1 cellular context compared by ENCODE assay signal in the genomic region with DNA sequence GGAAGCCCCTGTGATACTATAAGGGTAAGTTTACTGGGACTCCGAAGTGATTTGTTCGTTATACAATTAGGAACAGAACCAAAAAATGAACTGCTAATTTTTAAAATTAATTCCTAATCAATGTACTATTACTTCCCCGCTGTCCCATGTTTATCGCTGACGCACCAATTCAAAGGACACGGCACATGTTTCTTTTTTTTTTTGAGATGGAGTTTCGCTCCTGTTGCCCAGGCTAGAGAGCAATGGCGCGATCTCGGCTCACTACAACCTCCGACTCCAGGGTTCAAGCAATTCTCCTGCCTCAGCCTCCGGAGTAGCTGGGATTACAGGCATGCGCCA.
TF ChIP-seq lines count a peak whose summit lies in the region.

No MANE protein-coding gene starts in this region.

TF ChIP-seq in HepG2, 621 proteins besides CTCF, POLR2A, EP300 and RAD21:
- TF ChIP-seq EHMT2 (IDR thresholded peaks at IDR 0.05; ENCODE audit: borderline replicate concordance, low read depth, low read length) (peak; percentile 54; the same call in 1 of the 2 replicates), FUBP1 (CRISPR knock-in tag; IDR thresholded peaks at IDR 0.05; ENCODE audit: borderline replicate concordance) (no peak), ZNF224 (CRISPR knock-in tag; IDR thresholded peaks at IDR 0.05) (no peak), MTA1 (CRISPR knock-in tag; IDR thresholded peaks at IDR 0.05; ENCODE audit: borderline replicate concordance) (no peak), GFI1 (CRISPR knock-in tag; IDR thresholded peaks at IDR 0.05; ENCODE audit: borderline replicate concordance) (0 out of 2 replicates have a peak, but pooled peaks have one; percentile 17), PRPF4 (IDR thresholded peaks at IDR 0.05; ENCODE audit: low read depth, low read length, poor library complexity, severe bottlenecking) (peak; percentile 73), SP4 (CRISPR knock-in tag; IDR thresholded peaks at IDR 0.05) (no peak), ATF5 (CRISPR knock-in tag; IDR thresholded peaks at IDR 0.05; ENCODE audit: low read depth) (no peak), RNF219 (CRISPR knock-in tag; IDR thresholded peaks at IDR 0.05) (0 out of 2 replicates have a peak, but pooled peaks have one; percentile 32), CHCHD3 (CRISPR knock-in tag; IDR thresholded peaks at IDR 0.05) (no peak), ZUFSP (CRISPR knock-in tag; IDR thresholded peaks at IDR 0.05; ENCODE audit: borderline replicate concordance) (no peak), SSRP1 (CRISPR knock-in tag; IDR thresholded peaks at IDR 0.05) (0 out of 2 replicates have a peak, but pooled peaks have one; percentile 3), KLF15 (CRISPR knock-in tag; IDR thresholded peaks at IDR 0.05; ENCODE audit: borderline replicate concordance) (no peak), ZNF580 (CRISPR knock-in tag; IDR thresholded peaks at IDR 0.05; ENCODE audit: borderline replicate concordance, low read depth) (no peak), CHD4 (IDR thresholded peaks at IDR 0.05; ENCODE audit: borderline replicate concordance, low read length) (peak; percentile 93), ZNF615 (CRISPR knock-in tag; IDR thresholded peaks at IDR 0.05; ENCODE audit: borderline replicate concordance) (0 out of 2 replicates have a peak, but pooled peaks have one; percentile 20), RFXANK (CRISPR knock-in tag; IDR thresholded peaks at IDR 0.05) (peak; percentile 3; the same call in 1 of the 2 replicates), MYC (CRISPR knock-in tag; IDR thresholded peaks at IDR 0.05; ENCODE audit: borderline replicate concordance) (no peak), ARNT (IDR thresholded peaks at IDR 0.05) (no peak), DNMT1 (CRISPR knock-in tag; IDR thresholded peaks at IDR 0.05) (no peak), KDM6A (CRISPR knock-in tag; IDR thresholded peaks at IDR 0.05; ENCODE audit: low read depth) (no peak), MTF1 (CRISPR knock-in tag; IDR thresholded peaks at IDR 0.05) (0 out of 2 replicates have a peak, but pooled peaks have one; percentile 33), ZBTB37 (CRISPR knock-in tag; IDR thresholded peaks at IDR 0.05) (no peak), PITX1 (CRISPR knock-in tag; IDR thresholded peaks at IDR 0.05) (no peak), ZBTB38 (CRISPR knock-in tag; IDR thresholded peaks at IDR 0.05) (no peak), PRDM4 (CRISPR knock-in tag; IDR thresholded peaks at IDR 0.05; ENCODE audit: borderline replicate concordance) (no peak), TRAFD1 (CRISPR knock-in tag; IDR thresholded peaks at IDR 0.05; ENCODE audit: borderline replicate concordance) (0 out of 2 replicates have a peak, but pooled peaks have one; percentile 23), CEBPB (IDR thresholded peaks at IDR 0.05; ENCODE audit: borderline replicate concordance, low read depth, low read length) (no peak), GLI4 (CRISPR knock-in tag; IDR thresholded peaks at IDR 0.05; ENCODE audit: borderline replicate concordance) (no peak), DNMT3B (CRISPR knock-in tag; conservative IDR thresholded peaks at IDR 0.05) (no peak), ZSCAN29 (CRISPR knock-in tag; conservative IDR thresholded peaks at IDR 0.05) (no peak), KLF12 (CRISPR knock-in tag; IDR thresholded peaks at IDR 0.05; ENCODE audit: borderline replicate concordance) (0 out of 2 replicates have a peak, but pooled peaks have one; percentile 4)
- TF ChIP-seq, protein P1, sequence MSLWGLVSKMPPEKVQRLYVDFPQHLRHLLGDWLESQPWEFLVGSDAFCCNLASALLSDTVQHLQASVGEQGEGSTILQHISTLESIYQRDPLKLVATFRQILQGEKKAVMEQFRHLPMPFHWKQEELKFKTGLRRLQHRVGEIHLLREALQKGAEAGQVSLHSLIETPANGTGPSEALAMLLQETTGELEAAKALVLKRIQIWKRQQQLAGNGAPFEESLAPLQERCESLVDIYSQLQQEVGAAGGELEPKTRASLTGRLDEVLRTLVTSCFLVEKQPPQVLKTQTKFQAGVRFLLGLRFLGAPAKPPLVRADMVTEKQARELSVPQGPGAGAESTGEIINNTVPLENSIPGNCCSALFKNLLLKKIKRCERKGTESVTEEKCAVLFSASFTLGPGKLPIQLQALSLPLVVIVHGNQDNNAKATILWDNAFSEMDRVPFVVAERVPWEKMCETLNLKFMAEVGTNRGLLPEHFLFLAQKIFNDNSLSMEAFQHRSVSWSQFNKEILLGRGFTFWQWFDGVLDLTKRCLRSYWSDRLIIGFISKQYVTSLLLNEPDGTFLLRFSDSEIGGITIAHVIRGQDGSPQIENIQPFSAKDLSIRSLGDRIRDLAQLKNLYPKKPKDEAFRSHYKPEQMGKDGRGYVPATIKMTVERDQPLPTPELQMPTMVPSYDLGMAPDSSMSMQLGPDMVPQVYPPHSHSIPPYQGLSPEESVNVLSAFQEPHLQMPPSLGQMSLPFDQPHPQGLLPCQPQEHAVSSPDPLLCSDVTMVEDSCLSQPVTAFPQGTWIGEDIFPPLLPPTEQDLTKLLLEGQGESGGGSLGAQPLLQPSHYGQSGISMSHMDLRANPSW (CRISPR knock-in tag; IDR thresholded peaks at IDR 0.05; ENCODE audit: borderline replicate concordance), result no peak
- TF ChIP-seq, protein P2, sequence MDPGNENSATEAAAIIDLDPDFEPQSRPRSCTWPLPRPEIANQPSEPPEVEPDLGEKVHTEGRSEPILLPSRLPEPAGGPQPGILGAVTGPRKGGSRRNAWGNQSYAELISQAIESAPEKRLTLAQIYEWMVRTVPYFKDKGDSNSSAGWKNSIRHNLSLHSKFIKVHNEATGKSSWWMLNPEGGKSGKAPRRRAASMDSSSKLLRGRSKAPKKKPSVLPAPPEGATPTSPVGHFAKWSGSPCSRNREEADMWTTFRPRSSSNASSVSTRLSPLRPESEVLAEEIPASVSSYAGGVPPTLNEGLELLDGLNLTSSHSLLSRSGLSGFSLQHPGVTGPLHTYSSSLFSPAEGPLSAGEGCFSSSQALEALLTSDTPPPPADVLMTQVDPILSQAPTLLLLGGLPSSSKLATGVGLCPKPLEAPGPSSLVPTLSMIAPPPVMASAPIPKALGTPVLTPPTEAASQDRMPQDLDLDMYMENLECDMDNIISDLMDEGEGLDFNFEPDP (CRISPR knock-in tag; conservative IDR thresholded peaks at IDR 0.05), result no peak
